Comparison of ENCODE assay signal across 9 cellular contexts in genomic region chr19:4868286-4868834, GRCh38. TPM values are rescaled to one million over a fixed set of nuclear protein-coding genes. Genes with fewer than 3 reads are reported as not detected.
DNase-seq lines count a peak whose midpoint lies in the region; ATAC-seq and TF ChIP-seq lines count a peak whose summit lies in the region.
"Had no signal": no experiment of that assay in that cellular context is flagged by ENCODE, and none has a peak within 500 bp of the region (broad histone marks: within the 10 kb centered on the region; RNA-seq: fewer than 3 reads in every experiment).

No MANE protein-coding gene starts in this region.

- H3K4me1 Mint-ChIP-seq in activated naive CD4-positive, alpha-beta T cell treated with anti-CD3 and anti-CD28 coated beads for 36 hours (ENCODE audit: low read depth), result peaks cover 20% of the 10 kb centered on the region
- peaks cover 17% of the 10 kb centered on the region for H3K4me1 Mint-ChIP-seq in activated T-helper 2 cell treated with anti-CD3 and anti-CD28 coated beads, Interferon-gamma antibody, Interleukin-2, Interleukin-4, amounts not matched to agents 10 μg/mL and 5 μg/mL and 100 μg/mL, durations not matched to agents 14 hours and 24 hours and 36 hours (ENCODE audit: low read depth)
- H3K4me1 Mint-ChIP-seq in memory B cell, result peaks cover 20% of the 10 kb centered on the region
- H3K4me1 Mint-ChIP-seq in type B pancreatic cell (ENCODE audit: unreplicated experiment), result peaks cover 11% of the 10 kb centered on the region

- CTCF ChIA-PET in activated naive CD4-positive, alpha-beta T cell treated with anti-CD3 and anti-CD28 coated beads for 36 hours (lab: Charles Lee), result interaction anchor here (0.6 to 2.8 kb wide), 7 partner anchors 12 to 163 kb away, joined by 3 to 13 read pairs (median 6); no protein-coding TSS in a partner anchor

- no peak for ATAC-seq in memory B cell (ENCODE audit: low read depth)

- H3K4me3 Mint-ChIP-seq in activated naive CD4-positive, alpha-beta T cell treated with anti-CD3 and anti-CD28 coated beads for 36 hours, result peak overlapping the region; percentile 74
- peak overlapping the region; percentile 81 for H3K4me3 Mint-ChIP-seq in activated T-helper 2 cell treated with anti-CD3 and anti-CD28 coated beads, Interferon-gamma antibody, Interleukin-2, Interleukin-4, amounts not matched to agents 10 μg/mL and 5 μg/mL and 100 μg/mL, durations not matched to agents 14 hours and 24 hours and 36 hours (ENCODE audit: low read depth)
- H3K4me3 Mint-ChIP-seq in memory B cell (peak overlapping the region; percentile 82), type B pancreatic cell (peak overlapping the region; percentile 88)

- no peaks in the 10 kb centered on the region for H3K36me3 Mint-ChIP-seq in activated naive CD4-positive, alpha-beta T cell treated with anti-CD3 and anti-CD28 coated beads for 36 hours (ENCODE audit: low read depth)
- H3K36me3 Mint-ChIP-seq in activated T-helper 2 cell treated with anti-CD3 and anti-CD28 coated beads, Interferon-gamma antibody, Interleukin-2, Interleukin-4, amounts not matched to agents 10 μg/mL and 5 μg/mL and 100 μg/mL, durations not matched to agents 14 hours and 24 hours and 36 hours (ENCODE audit: low read depth), result no peaks in the 10 kb centered on the region
- no peaks in the 10 kb centered on the region for H3K36me3 Mint-ChIP-seq in memory B cell
- no peaks in the 10 kb centered on the region for H3K36me3 Mint-ChIP-seq in type B pancreatic cell

- in situ Hi-C loops in KBM-7 (cut with MboI; ENCODE audit: low pct_unique_long_range_greater_than_20kb, low sequenced_read_pairs), result no loop called here

- DNase-seq in activated naive CD4-positive, alpha-beta T cell treated with anti-CD3 and anti-CD28 coated beads for 36 hours, result no peak
- DNase-seq in activated naive CD4-positive, alpha-beta T cell treated with Interleukin-2 at 50 U/mL for 16 hours, result no peak
- no peak for DNase-seq in activated T-helper 2 cell treated with anti-CD3 and anti-CD28 coated beads, Interferon-gamma antibody, Interleukin-2, Interleukin-4, amounts not matched to agents 10 μg/mL and 5 μg/mL and 100 μg/mL, durations not matched to agents 14 hours and 24 hours and 36 hours (ENCODE audit: low spot score)
- no peak for DNase-seq in memory B cell (ENCODE audit: low spot score in 2 of 2)
- DNase-seq in type B pancreatic cell (ENCODE audit: extremely low spot score, unreplicated experiment), result no peak
- DNase-seq in KBM-7, result no peak
- DNase-seq in NCI-H748 treated with DMSO at 0.1 percent for 48 hours (lab: John Stamatoyannopoulos, UW), result no peak
- DNase-seq in GM03348 (ENCODE audit: low spot score), result no peak

- no peaks in the 10 kb centered on the region for H3K9me3 Mint-ChIP-seq in activated naive CD4-positive, alpha-beta T cell treated with anti-CD3 and anti-CD28 coated beads for 36 hours
- no peaks in the 10 kb centered on the region for H3K9me3 Mint-ChIP-seq in activated T-helper 2 cell treated with anti-CD3 and anti-CD28 coated beads, Interferon-gamma antibody, Interleukin-2, Interleukin-4, amounts not matched to agents 10 μg/mL and 5 μg/mL and 100 μg/mL, durations not matched to agents 14 hours and 24 hours and 36 hours
- no peaks in the 10 kb centered on the region for H3K9me3 Mint-ChIP-seq in memory B cell
- H3K9me3 Mint-ChIP-seq in type B pancreatic cell, result no peaks in the 10 kb centered on the region

- H3K27ac Mint-ChIP-seq in activated naive CD4-positive, alpha-beta T cell treated with anti-CD3 and anti-CD28 coated beads for 36 hours, result no peak overlapping the region
- H3K27ac Mint-ChIP-seq in activated T-helper 2 cell treated with anti-CD3 and anti-CD28 coated beads, Interferon-gamma antibody, Interleukin-2, Interleukin-4, amounts not matched to agents 10 μg/mL and 5 μg/mL and 100 μg/mL, durations not matched to agents 14 hours and 24 hours and 36 hours, result peak overlapping the region; percentile 78
- H3K27ac Mint-ChIP-seq in memory B cell, result peak overlapping the region; percentile 86
- peak overlapping the region; percentile 72 for H3K27ac Mint-ChIP-seq in type B pancreatic cell

- peaks cover 3% of the 10 kb centered on the region for H3K27me3 Mint-ChIP-seq in activated naive CD4-positive, alpha-beta T cell treated with anti-CD3 and anti-CD28 coated beads for 36 hours (ENCODE audit: low read depth)
- H3K27me3 Mint-ChIP-seq in activated T-helper 2 cell treated with anti-CD3 and anti-CD28 coated beads, Interferon-gamma antibody, Interleukin-2, Interleukin-4, amounts not matched to agents 10 μg/mL and 5 μg/mL and 100 μg/mL, durations not matched to agents 14 hours and 24 hours and 36 hours (ENCODE audit: low read depth), result no peaks in the 10 kb centered on the region
- H3K27me3 Mint-ChIP-seq in memory B cell (no peaks in the 10 kb centered on the region), type B pancreatic cell (no peaks in the 10 kb centered on the region)

- TF ChIP-seq CTCF in type B pancreatic cell (conservative IDR thresholded peaks at IDR 0.05), result no peak

- intact Hi-C loops in activated naive CD4-positive, alpha-beta T cell treated with anti-CD3 and anti-CD28 coated beads for 36 hours (cut with micrococcal nuclease), result loop anchor here (5.0 kb wide), 1 partner anchor 146 kb away; the partner anchor contains the start of gene DPP9
- intact Hi-C loops in activated T-helper 2 cell treated with anti-CD3 and anti-CD28 coated beads, Interferon-gamma antibody, Interleukin-2, Interleukin-4, amounts not matched to agents 10 μg/mL and 5 μg/mL and 100 μg/mL, durations not matched to agents 14 hours and 24 hours and 36 hours (cut with micrococcal nuclease), result no loop called here

RNA-seq across cellular contexts. Expression of gene PLIN3, which starts 0.9 kb away (rescaled TPM):
- total RNA-seq in activated naive CD4-positive, alpha-beta T cell treated with anti-CD3 and anti-CD28 coated beads for 36 hours, result 10 to 100 TPM; 16.1 to 17.1 TPM
- total RNA-seq in activated T-helper 2 cell treated with anti-CD3 and anti-CD28 coated beads, Interferon-gamma antibody, Interleukin-2, Interleukin-4, amounts not matched to agents 10 μg/mL and 5 μg/mL and 100 μg/mL, durations not matched to agents 14 hours and 24 hours and 36 hours, result 55.3 and 61.8 TPM in 2 replicates
- total RNA-seq in type B pancreatic cell (ENCODE audit: low replicate concordance), result 53.9 and 77.4 TPM in 2 replicates

RNA-seq across cellular contexts. Expression of gene ARRDC5, which starts 34.3 kb away (rescaled TPM):
- total RNA-seq in activated naive CD4-positive, alpha-beta T cell treated with anti-CD3 and anti-CD28 coated beads for 36 hours, result not detected
- 0.23 and 0.27 TPM in 2 replicates for total RNA-seq in activated T-helper 2 cell treated with anti-CD3 and anti-CD28 coated beads, Interferon-gamma antibody, Interleukin-2, Interleukin-4, amounts not matched to agents 10 μg/mL and 5 μg/mL and 100 μg/mL, durations not matched to agents 14 hours and 24 hours and 36 hours
- not detected in 2 replicates for total RNA-seq in type B pancreatic cell (ENCODE audit: low replicate concordance)
- total RNA-seq: foreskin keratinocyte had no signal

RNA-seq across cellular contexts. Expression of gene TICAM1, which starts 36.8 kb away (rescaled TPM):
- total RNA-seq in activated naive CD4-positive, alpha-beta T cell treated with anti-CD3 and anti-CD28 coated beads for 36 hours, result 10 to 100 TPM; 15.2 to 16.5 TPM
- total RNA-seq in activated T-helper 2 cell treated with anti-CD3 and anti-CD28 coated beads, Interferon-gamma antibody, Interleukin-2, Interleukin-4, amounts not matched to agents 10 μg/mL and 5 μg/mL and 100 μg/mL, durations not matched to agents 14 hours and 24 hours and 36 hours, result 28.1 and 30.4 TPM in 2 replicates
- total RNA-seq in type B pancreatic cell (ENCODE audit: low replicate concordance), result 8.3 and 20.5 TPM in 2 replicates

RNA-seq across cellular contexts. Expression of gene UHRF1, which starts 40.9 kb away (rescaled TPM):
- total RNA-seq in activated naive CD4-positive, alpha-beta T cell treated with anti-CD3 and anti-CD28 coated beads for 36 hours, result 100 to 1,000 TPM; 129 TPM
- 137 and 138 TPM in 2 replicates for total RNA-seq in activated T-helper 2 cell treated with anti-CD3 and anti-CD28 coated beads, Interferon-gamma antibody, Interleukin-2, Interleukin-4, amounts not matched to agents 10 μg/mL and 5 μg/mL and 100 μg/mL, durations not matched to agents 14 hours and 24 hours and 36 hours
- 29.2 and 79.1 TPM in 2 replicates for total RNA-seq in type B pancreatic cell (ENCODE audit: low replicate concordance)
